ENCODE assay signal across 9 cellular contexts in the genomic region with DNA sequence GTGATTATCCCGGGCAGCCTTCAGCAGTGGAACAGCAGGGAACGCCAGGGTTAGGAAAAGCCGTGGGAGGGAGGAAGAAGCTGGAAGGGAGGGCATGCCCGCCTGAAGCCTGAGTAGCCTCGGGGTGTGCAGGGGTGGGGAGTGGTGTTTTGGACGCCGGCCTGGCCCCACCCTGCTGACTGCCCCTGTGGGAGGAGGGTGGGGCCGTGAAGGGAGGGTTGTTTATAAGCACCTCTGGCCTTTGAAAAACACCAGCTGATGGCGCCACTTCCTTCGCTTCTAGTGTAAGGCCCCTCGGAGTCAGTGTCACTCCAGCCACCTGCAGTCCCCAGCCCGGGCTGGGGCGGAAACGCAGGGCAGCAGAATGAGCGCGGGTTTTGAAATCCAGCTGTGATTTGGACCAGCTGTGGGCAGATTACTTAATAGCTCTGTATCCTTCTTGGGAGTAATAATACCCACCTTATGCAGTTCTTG. TPM values are rescaled to one million over a fixed set of nuclear protein-coding genes. Genes with fewer than 3 reads are reported as not detected.
DNase-seq lines count a peak whose midpoint lies in the region; ATAC-seq and TF ChIP-seq lines count a peak whose summit lies in the region.
"Had no signal": no experiment of that assay in that cellular context is flagged by ENCODE, and none has a peak within 500 bp of the region (broad histone marks: within the 10 kb centered on the region; RNA-seq: fewer than 3 reads in every experiment).

No MANE protein-coding gene starts in this region.

- peaks cover 0 to 21% (median 8%) of the 10 kb centered on the region in 4 donors for H3K4me1 ChIP-seq in transverse colon

- ATAC-seq in left colon, result peak; percentile 96
- no peak for ATAC-seq in GM18505 (IDR thresholded peaks at IDR 0.05; ENCODE audit: unreplicated experiment)

- H3K4me3 ChIP-seq in cardiac fibroblast (replicated peaks in 1 of 2; ENCODE audit: low read depth in 2 of 2, low read length in 2 of 2), result no peak overlapping the region
- H3K4me3 ChIP-seq in transverse colon, result peak overlapping the region in 1 of 4 donors; percentile 4

- no peak overlapping the region for H3K27ac ChIP-seq in transverse colon
- H3K27ac ChIP-seq: tibial artery had no signal

- DNase-seq in DMS79 treated with DMSO at 0.1 percent for 48 hours (lab: John Stamatoyannopoulos, UW), result peak; percentile 0
- no peak for DNase-seq in DMS79 (lab: John Stamatoyannopoulos, UW)
- peak; percentile 70 to 71 for DNase-seq in cardiac fibroblast (ENCODE audit: low read depth in 2 of 2)
- peak; percentile 48 to 60 for DNase-seq in left colon
- DNase-seq in transverse colon, result peak; percentile 63
- DNase-seq in NCI-H1436 treated with DMSO at 0.1 percent for 48 hours (lab: John Stamatoyannopoulos, UW), result no peak
- DNase-seq in stimulated activated CD4-positive, alpha-beta T cell treated with anti-CD3 and anti-CD28 coated beads, Interleukin-2, amount 100 ng/mL, for 48 hours, result no peak

- TF ChIP-seq POLR2A in transverse colon (IDR thresholded peaks at IDR 0.05) (no peak), GM18505 (IDR thresholded peaks at IDR 0.05; ENCODE audit: borderline replicate concordance, extremely low read depth, insufficient read depth, insufficient read length) (no peak)

- intact Hi-C loops in left colon (cut with DNase I, micrococcal nuclease), result no loop called here
- intact Hi-C loops in transverse colon (cut with DNase I; ENCODE audit: low total_unique reads), result no loop called here

- WGBS in transverse colon (ENCODE audit: low coverage in 1 of 2), 2 donors, result 31% methylated on average over 16 of the region's 16 CpGs; no CpG with 5 or more reads in 1 of the 2 donors

- no peak for TF ChIP-seq EP300 in transverse colon (IDR thresholded peaks at IDR 0.05; ENCODE audit: low read depth)

- H3K27me3 ChIP-seq in transverse colon, result peaks cover 12% of the 10 kb centered on the region

- H3K9me3 ChIP-seq in transverse colon, result no peaks in the 10 kb centered on the region
- H3K9me3 ChIP-seq: tibial artery had no signal

- no peak for TF ChIP-seq CTCF in cardiac fibroblast (IDR thresholded peaks at IDR 0.05; ENCODE audit: low read depth, low read length)
- TF ChIP-seq CTCF in transverse colon (IDR thresholded peaks at IDR 0.05), result no peak

- no peaks in the 10 kb centered on the region for H3K36me3 ChIP-seq in transverse colon
- H3K36me3 ChIP-seq: tibial artery had no signal

- in situ Hi-C loops in transverse colon (cut with MboI; ENCODE audit: low pct_ligation_motif_present in 1 of 4, low pct_unique_long_range_greater_than_20kb in 1 of 4, low sequenced_read_pairs in 3 of 4), result no loop called here

RNA-seq across cellular contexts. Expression of a gene that starts 52.8 kb away (rescaled TPM):
- total RNA-seq in left colon, result 1 to 10 TPM; 1.0 to 2.1 TPM
- total RNA-seq in transverse colon, result 10 to 100 TPM in 1 of 4 donors, 1 to 10 TPM in 3; 1.1 to 12.7 (median 6.7) TPM

Comparison
In these comparisons a context has a peak if more than half of its experiments do, and no peak if none do; other contexts are left out.
1. DNase-seq: peak in DMS79 treated with DMSO at 0.1 percent for 48 hours (single experiment), cardiac fibroblast (2 of 2), left colon (2 of 2) and transverse colon (single experiment); none in DMS79 (single experiment), NCI-H1436 treated with DMSO at 0.1 percent for 48 hours (single experiment) and stimulated activated CD4-positive, alpha-beta T cell treated with anti-CD3 and anti-CD28 coated beads, Interleukin-2, amount 100 ng/mL, for 48 hours (0 of 2).